In the genomic region with DNA sequence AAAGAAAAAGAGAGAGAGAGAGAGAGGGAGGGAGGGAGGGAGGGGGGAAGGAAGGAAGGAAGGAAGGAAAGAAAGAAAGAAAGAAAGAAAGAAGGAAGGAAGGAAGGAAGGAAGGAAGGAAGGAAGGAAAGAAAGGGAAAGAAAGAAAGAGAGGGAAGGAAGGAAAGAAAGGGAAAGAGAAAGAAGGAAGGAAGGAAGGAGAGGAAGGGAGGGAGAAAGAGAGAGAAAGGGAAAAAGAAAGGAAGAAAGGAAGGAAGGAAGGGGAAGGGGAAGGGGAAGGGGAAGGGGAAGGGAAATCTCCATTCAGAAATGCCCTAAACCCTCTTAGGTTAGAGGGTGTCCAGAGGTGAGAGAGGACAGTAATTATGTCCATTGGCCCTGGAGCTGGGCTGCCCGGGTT, we compare ENCODE assay signal across 3 cellular contexts. TPM values are rescaled to one million over a fixed set of nuclear protein-coding genes. Genes with fewer than 3 reads are reported as not detected.
"Had no signal": no experiment of that assay in that cellular context is flagged by ENCODE, and none has a peak within 500 bp of the region (broad histone marks: within the 10 kb centered on the region; RNA-seq: fewer than 3 reads in every experiment).

No MANE protein-coding gene starts in this region.

RNA-seq across cellular contexts. Expression of a gene that starts 13.3 kb away (rescaled TPM):
- total RNA-seq: MCF 10A, OCI-LY7, PC-3 had no signal
